1 cellular context compared by ENCODE assay signal in the genomic region with DNA sequence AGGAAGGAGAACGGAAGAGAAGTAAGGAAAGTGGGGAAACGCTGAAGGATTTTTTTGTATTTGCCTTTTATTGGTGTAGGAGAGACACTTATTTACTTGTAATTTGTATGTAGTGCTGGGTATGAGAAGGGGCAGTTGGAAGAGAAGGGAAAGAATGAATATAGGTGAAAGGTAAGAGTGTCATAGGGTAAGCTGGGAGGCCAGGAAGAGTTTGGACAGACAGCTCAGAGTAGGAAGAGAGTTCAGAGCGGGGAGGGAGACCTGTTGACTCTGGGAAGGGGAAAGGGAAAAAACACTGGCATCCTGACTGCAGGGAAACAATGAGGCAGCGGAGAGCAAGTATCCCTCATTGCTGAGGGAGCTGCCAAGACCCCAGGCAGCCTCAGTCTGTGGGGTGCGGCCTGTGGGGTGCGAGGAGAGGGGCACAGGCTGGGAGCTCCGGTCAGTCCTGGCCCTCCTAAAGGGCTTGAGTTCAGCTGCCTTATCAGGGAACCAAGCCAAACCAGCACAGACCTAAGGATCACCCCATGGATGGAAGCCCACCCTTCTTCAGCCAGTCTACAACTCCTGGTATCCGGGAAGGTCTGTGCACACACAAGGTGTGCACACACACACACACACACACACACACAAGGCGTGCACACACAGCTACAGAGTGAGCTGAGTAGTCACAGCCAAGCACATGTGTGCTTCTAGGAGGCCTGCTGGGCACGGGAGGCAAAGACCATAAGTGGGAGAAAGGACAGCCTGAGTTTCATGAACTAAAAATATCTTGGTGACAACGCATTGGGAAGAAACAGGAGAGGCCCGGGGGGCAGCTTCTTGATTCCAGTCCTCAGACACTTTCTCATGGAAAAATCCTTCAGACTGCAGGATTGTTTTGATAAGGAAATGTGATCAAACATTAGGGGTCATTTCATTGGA.
TF ChIP-seq lines count a peak whose summit lies in the region.

No MANE protein-coding gene starts in this region.

TF ChIP-seq in liver, 16 proteins besides CTCF, POLR2A, EP300 and RAD21 (continued from another document):
- TF ChIP-seq JUND (IDR thresholded peaks at IDR 0.05) (peak in 1 of 2 donors; percentile 66), HNF4G (IDR thresholded peaks at IDR 0.05) (peak; percentile 14), EGR1 (IDR thresholded peaks at IDR 0.05; ENCODE audit: low read depth in 2 of 2) (peak in 1 of 2 donors; percentile 94), FOXA1 (IDR thresholded peaks at IDR 0.05) (no peak), GABPA (IDR thresholded peaks at IDR 0.05 in 1 of 2, conservative IDR thresholded peaks at IDR 0.05 in 1 of 2) (peak in 1 of 2 donors; percentile 29), TAF1 (conservative IDR thresholded peaks at IDR 0.05) (no peak)
- TF ChIP-seq, protein P1, sequence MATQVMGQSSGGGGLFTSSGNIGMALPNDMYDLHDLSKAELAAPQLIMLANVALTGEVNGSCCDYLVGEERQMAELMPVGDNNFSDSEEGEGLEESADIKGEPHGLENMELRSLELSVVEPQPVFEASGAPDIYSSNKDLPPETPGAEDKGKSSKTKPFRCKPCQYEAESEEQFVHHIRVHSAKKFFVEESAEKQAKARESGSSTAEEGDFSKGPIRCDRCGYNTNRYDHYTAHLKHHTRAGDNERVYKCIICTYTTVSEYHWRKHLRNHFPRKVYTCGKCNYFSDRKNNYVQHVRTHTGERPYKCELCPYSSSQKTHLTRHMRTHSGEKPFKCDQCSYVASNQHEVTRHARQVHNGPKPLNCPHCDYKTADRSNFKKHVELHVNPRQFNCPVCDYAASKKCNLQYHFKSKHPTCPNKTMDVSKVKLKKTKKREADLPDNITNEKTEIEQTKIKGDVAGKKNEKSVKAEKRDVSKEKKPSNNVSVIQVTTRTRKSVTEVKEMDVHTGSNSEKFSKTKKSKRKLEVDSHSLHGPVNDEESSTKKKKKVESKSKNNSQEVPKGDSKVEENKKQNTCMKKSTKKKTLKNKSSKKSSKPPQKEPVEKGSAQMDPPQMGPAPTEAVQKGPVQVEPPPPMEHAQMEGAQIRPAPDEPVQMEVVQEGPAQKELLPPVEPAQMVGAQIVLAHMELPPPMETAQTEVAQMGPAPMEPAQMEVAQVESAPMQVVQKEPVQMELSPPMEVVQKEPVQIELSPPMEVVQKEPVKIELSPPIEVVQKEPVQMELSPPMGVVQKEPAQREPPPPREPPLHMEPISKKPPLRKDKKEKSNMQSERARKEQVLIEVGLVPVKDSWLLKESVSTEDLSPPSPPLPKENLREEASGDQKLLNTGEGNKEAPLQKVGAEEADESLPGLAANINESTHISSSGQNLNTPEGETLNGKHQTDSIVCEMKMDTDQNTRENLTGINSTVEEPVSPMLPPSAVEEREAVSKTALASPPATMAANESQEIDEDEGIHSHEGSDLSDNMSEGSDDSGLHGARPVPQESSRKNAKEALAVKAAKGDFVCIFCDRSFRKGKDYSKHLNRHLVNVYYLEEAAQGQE (IDR thresholded peaks at IDR 0.05): no peak
- TF ChIP-seq, protein P2, sequence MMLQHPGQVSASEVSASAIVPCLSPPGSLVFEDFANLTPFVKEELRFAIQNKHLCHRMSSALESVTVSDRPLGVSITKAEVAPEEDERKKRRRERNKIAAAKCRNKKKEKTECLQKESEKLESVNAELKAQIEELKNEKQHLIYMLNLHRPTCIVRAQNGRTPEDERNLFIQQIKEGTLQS (IDR thresholded peaks at IDR 0.05): no peak
